In the genomic region with DNA sequence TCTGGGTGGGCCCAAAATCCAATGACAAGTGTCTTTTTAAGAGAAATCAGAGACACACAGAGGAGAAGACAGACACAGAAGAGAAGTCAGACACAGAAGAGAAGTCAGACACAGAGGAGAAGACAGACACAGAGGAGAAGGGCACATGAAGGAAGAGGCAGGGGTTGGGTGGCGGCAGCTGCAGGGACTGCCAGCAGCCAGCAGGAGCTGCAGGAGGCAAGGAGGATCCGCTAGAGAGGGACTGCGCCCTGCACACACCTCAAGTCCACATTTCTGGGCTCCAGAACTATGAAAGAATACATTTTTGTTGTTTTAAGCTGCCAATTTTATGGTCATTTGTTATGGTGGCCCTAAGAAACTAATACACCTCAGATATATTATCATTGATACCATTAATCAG, we compare ENCODE assay signal across 1 cellular context.
TF ChIP-seq lines count a peak whose summit lies in the region.

No MANE protein-coding gene starts in this region.

TF ChIP-seq in GM23338, 12 proteins besides CTCF, POLR2A, EP300 and RAD21 (continued from another document):
- TF ChIP-seq, protein P1, sequence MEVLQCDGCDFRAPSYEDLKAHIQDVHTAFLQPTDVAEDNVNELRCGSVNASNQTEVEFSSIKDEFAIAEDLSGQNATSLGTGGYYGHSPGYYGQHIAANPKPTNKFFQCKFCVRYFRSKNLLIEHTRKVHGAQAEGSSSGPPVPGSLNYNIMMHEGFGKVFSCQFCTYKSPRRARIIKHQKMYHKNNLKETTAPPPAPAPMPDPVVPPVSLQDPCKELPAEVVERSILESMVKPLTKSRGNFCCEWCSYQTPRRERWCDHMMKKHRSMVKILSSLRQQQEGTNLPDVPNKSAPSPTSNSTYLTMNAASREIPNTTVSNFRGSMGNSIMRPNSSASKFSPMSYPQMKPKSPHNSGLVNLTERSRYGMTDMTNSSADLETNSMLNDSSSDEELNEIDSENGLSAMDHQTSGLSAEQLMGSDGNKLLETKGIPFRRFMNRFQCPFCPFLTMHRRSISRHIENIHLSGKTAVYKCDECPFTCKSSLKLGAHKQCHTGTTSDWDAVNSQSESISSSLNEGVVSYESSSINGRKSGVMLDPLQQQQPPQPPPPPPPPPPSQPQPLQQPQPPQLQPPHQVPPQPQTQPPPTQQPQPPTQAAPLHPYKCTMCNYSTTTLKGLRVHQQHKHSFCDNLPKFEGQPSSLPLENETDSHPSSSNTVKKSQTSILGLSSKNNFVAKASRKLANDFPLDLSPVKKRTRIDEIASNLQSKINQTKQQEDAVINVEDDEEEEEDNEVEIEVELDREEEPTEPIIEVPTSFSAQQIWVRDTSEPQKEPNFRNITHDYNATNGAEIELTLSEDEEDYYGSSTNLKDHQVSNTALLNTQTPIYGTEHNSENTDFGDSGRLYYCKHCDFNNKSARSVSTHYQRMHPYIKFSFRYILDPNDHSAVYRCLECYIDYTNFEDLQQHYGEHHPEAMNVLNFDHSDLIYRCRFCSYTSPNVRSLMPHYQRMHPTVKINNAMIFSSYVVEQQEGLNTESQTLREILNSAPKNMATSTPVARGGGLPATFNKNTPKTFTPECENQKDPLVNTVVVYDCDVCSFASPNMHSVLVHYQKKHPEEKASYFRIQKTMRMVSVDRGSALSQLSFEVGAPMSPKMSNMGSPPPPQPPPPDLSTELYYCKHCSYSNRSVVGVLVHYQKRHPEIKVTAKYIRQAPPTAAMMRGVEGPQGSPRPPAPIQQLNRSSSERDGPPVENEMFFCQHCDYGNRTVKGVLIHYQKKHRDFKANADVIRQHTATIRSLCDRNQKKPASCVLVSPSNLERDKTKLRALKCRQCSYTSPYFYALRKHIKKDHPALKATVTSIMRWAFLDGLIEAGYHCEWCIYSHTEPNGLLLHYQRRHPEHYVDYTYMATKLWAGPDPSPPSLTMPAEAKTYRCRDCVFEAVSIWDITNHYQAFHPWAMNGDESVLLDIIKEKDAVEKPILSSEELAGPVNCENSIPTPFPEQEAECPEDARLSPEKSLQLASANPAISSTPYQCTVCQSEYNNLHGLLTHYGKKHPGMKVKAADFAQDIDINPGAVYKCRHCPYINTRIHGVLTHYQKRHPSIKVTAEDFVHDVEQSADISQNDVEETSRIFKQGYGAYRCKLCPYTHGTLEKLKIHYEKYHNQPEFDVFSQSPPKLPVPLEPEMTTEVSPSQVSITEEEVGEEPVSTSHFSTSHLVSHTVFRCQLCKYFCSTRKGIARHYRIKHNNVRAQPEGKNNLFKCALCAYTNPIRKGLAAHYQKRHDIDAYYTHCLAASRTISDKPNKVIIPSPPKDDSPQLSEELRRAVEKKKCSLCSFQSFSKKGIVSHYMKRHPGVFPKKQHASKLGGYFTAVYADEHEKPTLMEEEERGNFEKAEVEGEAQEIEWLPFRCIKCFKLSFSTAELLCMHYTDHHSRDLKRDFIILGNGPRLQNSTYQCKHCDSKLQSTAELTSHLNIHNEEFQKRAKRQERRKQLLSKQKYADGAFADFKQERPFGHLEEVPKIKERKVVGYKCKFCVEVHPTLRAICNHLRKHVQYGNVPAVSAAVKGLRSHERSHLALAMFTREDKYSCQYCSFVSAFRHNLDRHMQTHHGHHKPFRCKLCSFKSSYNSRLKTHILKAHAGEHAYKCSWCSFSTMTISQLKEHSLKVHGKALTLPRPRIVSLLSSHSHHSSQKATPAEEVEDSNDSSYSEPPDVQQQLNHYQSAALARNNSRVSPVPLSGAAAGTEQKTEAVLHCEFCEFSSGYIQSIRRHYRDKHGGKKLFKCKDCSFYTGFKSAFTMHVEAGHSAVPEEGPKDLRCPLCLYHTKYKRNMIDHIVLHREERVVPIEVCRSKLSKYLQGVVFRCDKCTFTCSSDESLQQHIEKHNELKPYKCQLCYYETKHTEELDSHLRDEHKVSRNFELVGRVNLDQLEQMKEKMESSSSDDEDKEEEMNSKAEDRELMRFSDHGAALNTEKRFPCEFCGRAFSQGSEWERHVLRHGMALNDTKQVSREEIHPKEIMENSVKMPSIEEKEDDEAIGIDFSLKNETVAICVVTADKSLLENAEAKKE (CRISPR knock-in tag; IDR thresholded peaks at IDR 0.05) = no peak
- TF ChIP-seq CREB1 (CRISPR knock-in tag; IDR thresholded peaks at IDR 0.05; ENCODE audit: low read depth) = no peak
- TF ChIP-seq ZNF114 (CRISPR knock-in tag; IDR thresholded peaks at IDR 0.05) = no peak
- no peak for TF ChIP-seq EZH2phosphoT487 (IDR thresholded peaks at IDR 0.05; ENCODE audit: unreplicated experiment)
